Comparison of ENCODE assay signal across 15 cellular contexts in the genomic region with DNA sequence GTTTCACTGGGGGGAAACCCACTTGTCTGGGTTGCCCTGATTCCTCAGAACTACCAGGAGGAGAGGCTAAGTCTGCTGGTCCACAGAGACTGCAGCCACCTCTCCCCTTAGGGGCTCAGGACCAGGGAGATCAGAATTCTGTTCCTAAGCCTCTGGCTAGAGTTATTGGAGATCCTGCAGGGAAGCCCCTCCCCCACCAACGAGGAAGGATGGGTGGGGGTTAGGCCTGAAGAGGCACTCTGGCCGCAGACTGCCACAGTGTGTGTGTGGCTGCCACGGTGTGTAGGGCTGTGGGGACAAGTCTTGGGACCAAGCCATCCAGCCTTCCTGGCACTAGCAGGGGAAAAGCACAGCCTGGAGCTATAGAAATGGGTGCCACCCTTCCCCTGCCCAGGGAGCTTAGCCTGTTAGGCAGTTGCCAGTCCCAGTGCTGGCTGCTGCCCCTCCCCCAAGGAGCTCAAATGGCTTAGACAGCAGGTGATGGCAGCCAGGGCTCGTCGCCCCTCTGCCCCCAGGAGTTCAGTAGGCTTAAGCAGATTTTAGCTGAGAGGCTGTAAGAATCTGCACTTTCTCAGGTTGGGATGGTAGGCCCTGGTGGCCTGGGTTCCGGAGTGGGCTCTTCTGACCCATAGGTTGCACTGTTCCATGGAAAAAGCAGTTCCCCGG.
A peak's percentile ranks its signal among the peaks of the same experiment; 100 is the strongest.
DNase-seq lines count a peak whose midpoint lies in the region; ATAC-seq, FAIRE-seq and TF ChIP-seq lines count a peak whose summit lies in the region.
"Had no signal": no experiment of that assay in that cellular context is flagged by ENCODE, and none has a peak within 500 bp of the region (broad histone marks: within the 10 kb centered on the region; RNA-seq: fewer than 3 reads in every experiment).

No MANE protein-coding gene starts in this region.

- no peak overlapping the region for H3K27ac Mint-ChIP-seq in stimulated activated memory B cell treated with anti-CD40 and anti-IgM and Interleukin-4, amounts not matched to agents 10 μg/mL and 1 μg/mL and 100 μg/mL, for 72 hours
- H3K27ac Mint-ChIP-seq in CD4-positive, alpha-beta memory T cell, result no peak overlapping the region
- H3K27ac Mint-ChIP-seq: CD8-positive, alpha-beta memory T cell had no signal

- no peaks in the 10 kb centered on the region for H3K36me3 Mint-ChIP-seq in stimulated activated memory B cell treated with anti-CD40 and anti-IgM and Interleukin-4, amounts not matched to agents 10 μg/mL and 1 μg/mL and 100 μg/mL, for 72 hours
- peaks cover 15 to 32% of the 10 kb centered on the region in 2 donors for H3K36me3 Mint-ChIP-seq in CD4-positive, alpha-beta memory T cell

- no peak for FAIRE-seq in kidney (lab: Jason Lieb, UNC)
- FAIRE-seq: A549, H54 had no signal

- H3K4me3 ChIP-seq in kidney (ENCODE audit: low read length in 2 of 2), result no peak overlapping the region
- no peak overlapping the region for H3K4me3 ChIP-seq in CD4-positive, alpha-beta memory T cell (ENCODE audit: low read length in 2 of 2)
- H3K4me3 ChIP-seq: A549 had no signal

- H3K4me3 Mint-ChIP-seq in stimulated activated memory B cell treated with anti-CD40 and anti-IgM and Interleukin-4, amounts not matched to agents 10 μg/mL and 1 μg/mL and 100 μg/mL, for 72 hours, result no peak overlapping the region
- H3K4me3 Mint-ChIP-seq in CD4-positive, alpha-beta memory T cell, result no peak overlapping the region
- H3K4me3 Mint-ChIP-seq: CD14-positive monocyte; CD8-positive, alpha-beta memory T cell had no signal

- H3K9me3 Mint-ChIP-seq in stimulated activated memory B cell treated with anti-CD40 and anti-IgM and Interleukin-4, amounts not matched to agents 10 μg/mL and 1 μg/mL and 100 μg/mL, for 72 hours, result no peaks in the 10 kb centered on the region
- H3K9me3 Mint-ChIP-seq in CD4-positive, alpha-beta memory T cell, result no peaks in the 10 kb centered on the region

- no peak overlapping the region for H3K27ac ChIP-seq in kidney (ENCODE audit: low read depth in 2 of 2, low read length in 2 of 2)
- no peak overlapping the region for H3K27ac ChIP-seq in CD4-positive, alpha-beta memory T cell (ENCODE audit: low read depth, low read length)
- H3K27ac ChIP-seq: A549 had no signal

- ATAC-seq in stimulated activated memory B cell treated with anti-CD40 and anti-IgM and Interleukin-4, amounts not matched to agents 10 μg/mL and 1 μg/mL and 100 μg/mL, for 72 hours, result peak; percentile 20
- ATAC-seq: A549 had no signal

- CTCF ChIA-PET in CD4-positive, alpha-beta memory T cell (lab: Charles Lee; ENCODE audit: partially characterized antibody), result no interaction called here

- intact Hi-C loops in kidney (cut with DNase I), result no loop called here
- intact Hi-C loops in CD4-positive, alpha-beta memory T cell (cut with micrococcal nuclease), result no loop called here

- H3K36me3 ChIP-seq in kidney (ENCODE audit: control insufficient read depth in 1 of 2, insufficient read depth in 2 of 2, low read length in 2 of 2), result no peaks in the 10 kb centered on the region
- no peaks in the 10 kb centered on the region for H3K36me3 ChIP-seq in CD4-positive, alpha-beta memory T cell (ENCODE audit: insufficient read depth, low read length)

- DNase-seq in NCI-H82 (lab: John Stamatoyannopoulos, UW) (peak; percentile 86), ecto neural progenitor cell (ENCODE audit: low spot score) (peak; percentile 59), kidney (peak; percentile 43), NCI-H345 (lab: John Stamatoyannopoulos, UW) (no peak), NCI-H1105 treated with DMSO at 0.1 percent for 48 hours (lab: John Stamatoyannopoulos, UW) (no peak)
- no peak for DNase-seq in CD4-positive, alpha-beta memory T cell
- DNase-seq: Caco-2; CD8-positive, alpha-beta memory T cell; DND-41; GF-D8; IMR-90 had no signal

- no peaks in the 10 kb centered on the region for H3K9me3 ChIP-seq in kidney (ENCODE audit: control insufficient read depth in 1 of 2, low read length in 2 of 2)
- H3K9me3 ChIP-seq in CD4-positive, alpha-beta memory T cell (ENCODE audit: control insufficient read depth in 1 of 2, low read length in 2 of 2), result no peaks in the 10 kb centered on the region
- H3K9me3 ChIP-seq: A549, Caco-2 had no signal

- no peak overlapping the region for H3K9ac ChIP-seq in kidney (ENCODE audit: low read length in 2 of 2)

- POLR2A ChIA-PET in CD4-positive, alpha-beta memory T cell (lab: Charles Lee; ENCODE audit: partially characterized antibody), result no interaction called here

- no peak for TF ChIP-seq CTCF in kidney (IDR thresholded peaks at IDR 0.05; ENCODE audit: borderline replicate concordance, extremely low read depth, insufficient read depth)

- no peaks in the 10 kb centered on the region for H3K4me1 ChIP-seq in kidney (ENCODE audit: control insufficient read depth in 1 of 2, insufficient read depth in 1 of 2, low read depth in 1 of 2, low read length in 2 of 2)
- no peaks in the 10 kb centered on the region for H3K4me1 ChIP-seq in CD4-positive, alpha-beta memory T cell (ENCODE audit: insufficient read depth, low read length)
- H3K4me1 ChIP-seq: A549 had no signal

- no peaks in the 10 kb centered on the region for H3K4me1 Mint-ChIP-seq in stimulated activated memory B cell treated with anti-CD40 and anti-IgM and Interleukin-4, amounts not matched to agents 10 μg/mL and 1 μg/mL and 100 μg/mL, for 72 hours
- no peaks in the 10 kb centered on the region for H3K4me1 Mint-ChIP-seq in CD4-positive, alpha-beta memory T cell
- H3K4me1 Mint-ChIP-seq: CD14-positive monocyte; CD8-positive, alpha-beta memory T cell had no signal

- H3K27me3 ChIP-seq in CD4-positive, alpha-beta memory T cell (ENCODE audit: insufficient read depth, low read length), result no peaks in the 10 kb centered on the region

- no peaks in the 10 kb centered on the region for H3K27me3 Mint-ChIP-seq in stimulated activated memory B cell treated with anti-CD40 and anti-IgM and Interleukin-4, amounts not matched to agents 10 μg/mL and 1 μg/mL and 100 μg/mL, for 72 hours
- H3K27me3 Mint-ChIP-seq in CD4-positive, alpha-beta memory T cell, result no peaks in the 10 kb centered on the region
- H3K27me3 Mint-ChIP-seq: CD8-positive, alpha-beta memory T cell had no signal

Comparison
In these comparisons a context has a peak if more than half of its experiments do, and no peak if none do; other contexts are left out.
1. DNase-seq: peak in NCI-H82 (single experiment), ecto neural progenitor cell (single experiment) and kidney (single experiment); none in NCI-H345 (single experiment), CD4-positive, alpha-beta memory T cell (0 of 5) and NCI-H1105 treated with DMSO at 0.1 percent for 48 hours (single experiment).